25 cellular contexts compared by ENCODE assay signal in the genomic region with DNA sequence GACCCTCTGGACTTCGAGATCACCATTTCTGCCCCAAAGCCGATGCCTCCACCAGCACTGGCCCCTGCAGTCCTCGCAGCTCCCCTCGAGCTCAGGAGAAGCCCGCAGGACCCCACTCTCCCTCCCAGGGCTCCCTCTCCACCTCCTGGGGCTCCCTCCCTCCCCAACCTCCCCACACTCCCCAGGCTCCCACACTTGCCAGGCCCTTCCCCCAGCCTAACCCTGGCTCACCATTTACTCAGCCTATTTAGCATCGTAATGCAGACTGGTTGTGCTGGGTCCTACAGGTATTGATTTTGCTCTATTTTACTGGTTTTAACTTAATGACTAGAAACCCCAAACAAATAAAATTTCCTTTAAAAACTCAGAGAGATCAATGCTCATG.
"Had no signal": no experiment of that assay in that cellular context is flagged by ENCODE, and none has a peak within 500 bp of the region (broad histone marks: within the 10 kb centered on the region; RNA-seq: fewer than 3 reads in every experiment).

No MANE protein-coding gene starts in this region.

- DNase-seq: activated CD4-positive, alpha-beta memory T cell treated with anti-CD3 and anti-CD28 coated beads for 36 hours; activated CD4-positive, alpha-beta T cell treated with anti-CD3 and anti-CD28 coated beads for 36 hours; activated CD4-positive, alpha-beta T cell treated with anti-CD3 and anti-CD28 coated beads, Interleukin-2, amount 10 ng/mL, durations not matched to agents 7 days and 5 days; activated CD8-positive, alpha-beta memory T cell treated with anti-CD3 and anti-CD28 coated beads, Interleukin-2, amount 50 U/mL, for 4 hours; activated effector memory CD4-positive, alpha-beta T cell treated with Interleukin-2 at 50 U/mL for 16 hours; activated naive CD4-positive, alpha-beta T cell treated with anti-CD3 and anti-CD28 coated beads, Interleukin-2, amount 10 ng/mL, durations not matched to agents 7 days and 5 days; activated naive CD8-positive, alpha-beta T cell treated with anti-CD3 and anti-CD28 coated beads, Interleukin-2, amount 50 U/mL, for 24 hours; activated T-cell treated with anti-CD3 and anti-CD28 coated beads for 4 hours; activated T-cell treated with anti-CD3 and anti-CD28 coated beads, Interleukin-2, amount 50 U/mL, for 4 hours; anterior cingulate cortex; caudate nucleus; cerebellar nuclear complex; Kasumi-1; MG63; NCI-H1048; NCI-H1105 treated with DMSO at 0.1 percent for 48 hours; NCI-H1436; NCI-H1694; NCI-H1930; NCI-H2081 treated with DMSO at 0.1 percent for 48 hours; NCI-H226; NCI-H524 treated with DMSO at 0.1 percent for 48 hours; PC-9; T1000 had no signal

- H3K27ac ChIP-seq: PC-9, RWPE1 had no signal

- H2AFZ ChIP-seq: PC-9 had no signal

- H3K4me3 ChIP-seq: MG63, PC-9 had no signal

- H3K27me3 ChIP-seq: MG63 had no signal

- H3K9me3 ChIP-seq: MG63 had no signal

- H3K36me3 ChIP-seq: MG63 had no signal

- H3K4me2 ChIP-seq: PC-9 had no signal
